8 cellular contexts compared by ENCODE assay signal in the genomic region with DNA sequence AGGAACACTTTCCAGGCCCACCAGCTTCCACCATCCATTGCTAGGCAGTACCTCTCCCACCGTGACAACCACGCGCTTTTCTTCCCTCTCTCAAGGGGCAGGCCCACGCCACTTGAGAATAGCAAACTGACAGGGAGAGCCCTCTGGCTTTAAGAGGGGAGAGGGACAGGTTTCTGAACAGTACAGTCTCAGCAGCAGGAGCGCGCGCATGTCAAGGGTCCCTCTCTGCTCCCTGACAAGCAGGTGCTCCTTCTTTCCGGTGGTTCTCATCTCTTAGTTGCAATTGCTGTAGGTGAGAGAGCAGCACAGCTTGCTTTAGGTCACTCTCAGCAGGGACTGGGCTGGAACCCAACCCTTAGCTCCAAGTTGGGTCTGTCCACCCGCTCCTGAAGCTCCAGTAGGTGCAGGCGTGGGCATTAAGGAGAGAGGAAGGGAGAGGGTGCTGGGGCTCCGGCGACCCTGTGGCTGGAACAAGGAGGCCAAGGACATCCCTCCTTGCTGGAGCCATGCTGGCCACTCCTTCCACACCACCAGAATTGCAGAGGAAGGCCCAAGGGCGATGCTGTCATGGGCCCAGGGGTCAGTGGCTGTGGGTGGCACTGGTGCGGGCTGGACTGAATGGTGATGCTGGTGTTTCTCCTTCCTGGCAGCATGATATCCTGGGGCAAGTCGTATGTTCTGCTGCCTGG. TPM values are rescaled to one million over a fixed set of nuclear protein-coding genes. Genes with fewer than 3 reads are reported as not detected.
DNase-seq lines count a peak whose midpoint lies in the region; ATAC-seq, FAIRE-seq and TF ChIP-seq lines count a peak whose summit lies in the region.

No MANE protein-coding gene starts in this region.

- peak overlapping the region; percentile 93 for H3K27ac Mint-ChIP-seq in activated T-cell treated with anti-CD3 and anti-CD28 coated beads, Interleukin-2, amount 50 U/mL, for 72 hours

- H3K27ac ChIP-seq in HCT116 (ENCODE audit: low read depth, low read length) (peak overlapping the region; percentile 74), heart right ventricle (peak overlapping the region; percentile 83 to 99 (median 94)), sigmoid colon (peak overlapping the region; percentile 88 to 95 (median 92))

- FAIRE-seq in D721Med (lab: Jason Lieb, UNC), result no peak

- TF ChIP-seq CTCF in BE2C (IDR thresholded peaks at IDR 0.05; ENCODE audit: low read depth, low read length) (no peak), HCT116 (IDR thresholded peaks at IDR 0.05 in 2 of 3, conservative IDR thresholded peaks at IDR 0.05 in 1 of 3; ENCODE audit: borderline replicate concordance in 1 of 3, insufficient read depth in 1 of 3, low read depth in 2 of 3, low read length in 2 of 3) (no peak), heart right ventricle (IDR thresholded peaks at IDR 0.05) (no peak), sigmoid colon (IDR thresholded peaks at IDR 0.05) (no peak), D721Med (IDR thresholded peaks at IDR 0.05; ENCODE audit: insufficient read depth, missing control alignments) (no peak)

- peaks cover 37% of the 10 kb centered on the region for H3K4me1 Mint-ChIP-seq in activated T-cell treated with anti-CD3 and anti-CD28 coated beads, Interleukin-2, amount 50 U/mL, for 72 hours (ENCODE audit: low read depth)

- no peak for ATAC-seq in HCT116
- no peak for ATAC-seq in activated T-cell treated with anti-CD3 and anti-CD28 coated beads, Interleukin-2, amount 50 U/mL, for 72 hours (replicated peaks in 1 of 2)
- ATAC-seq in heart right ventricle, result peak in 7 of 8 donors; percentile 4 to 38 (median 8)
- no peak for ATAC-seq in HG03520 (IDR thresholded peaks at IDR 0.05; ENCODE audit: unreplicated experiment)

- no peaks in the 10 kb centered on the region for H4K20me1 ChIP-seq in HCT116 (ENCODE audit: insufficient read depth)

- CTCF ChIA-PET in HCT116 (lab: Charles Lee), result interaction anchor here (1.0 to 1.7 kb wide), 3 partner anchors 11 to 413 kb away, joined by 6 to 9 read pairs (median 6); no protein-coding TSS in a partner anchor

- H3K9ac ChIP-seq in HCT116 (ENCODE audit: low read length), result peak overlapping the region; percentile 74

- peak overlapping the region; percentile 63 for H3K4me3 ChIP-seq in BE2C (ENCODE audit: low read depth, low read length)
- H3K4me3 ChIP-seq in HCT116 (replicated peaks in 1 of 2; ENCODE audit: low read depth in 1 of 2, low read length in 2 of 2), result peak overlapping the region; percentile 67 to 70
- peak overlapping the region; percentile 31 to 76 (median 64) for H3K4me3 ChIP-seq in heart right ventricle
- H3K4me3 ChIP-seq in sigmoid colon, result peak overlapping the region; percentile 47 to 57 (median 54)

- H3K9me3 ChIP-seq in BE2C (no peaks in the 10 kb centered on the region), HCT116 (ENCODE audit: control insufficient read depth in 1 of 2, insufficient read depth in 1 of 2, low read depth in 1 of 2, low read length in 2 of 2) (peaks cover 0 to 4% of the 10 kb centered on the region in 2 experiments; a peak in 1 of 4 replicates), heart right ventricle (peaks cover 0 to 11% (median 0%) of the 10 kb centered on the region in 11 donors), sigmoid colon (no peaks in the 10 kb centered on the region)

- BruUV-seq in HCT116 (replicated peaks; lab: Mats Ljungman, UMichigan), result no TSS peak

- H3K4me1 ChIP-seq in BE2C (no peaks in the 10 kb centered on the region; the same call in 1 of the 2 replicates), HCT116 (ENCODE audit: control insufficient read depth in 1 of 2, insufficient read depth in 2 of 2, low read length in 2 of 2) (peaks cover 4 to 12% of the 10 kb centered on the region in 2 experiments; a peak in 2 of 4 replicates), heart right ventricle (peaks cover 4 to 33% (median 14%) of the 10 kb centered on the region in 9 donors), sigmoid colon (peaks cover 0 to 17% (median 14%) of the 10 kb centered on the region in 4 donors)

- intact Hi-C loops in HCT116 (cut with micrococcal nuclease), result loop anchor here (10.0 kb wide), 2 partner anchors 263 to 563 kb away; no protein-coding TSS in a partner anchor
- intact Hi-C loops in heart right ventricle (cut with DNase I), result loop anchor here in 7 of 10 donors (2.0 to 10.0 kb wide), 6 partner anchors 110 to 463 kb away; partner anchors contain the start of genes FAM120AOS (in 6 of the 7) and FAM120A (in 4 of the 7)
- intact Hi-C loops in sigmoid colon (cut with DNase I), result loop anchor here (5.0 kb wide), 1 partner anchor 260 kb away; no protein-coding TSS in a partner anchor

- RAD21 ChIA-PET in HCT116 (lab: Charles Lee; ENCODE audit: low non-redundant PET in 1 of 2, low total read pairs in 2 of 2, uncharacterized antibody in 2 of 2, unreplicated experiment in 2 of 2), result no interaction called here

- POLR2A ChIA-PET in HCT116 (lab: Charles Lee), result interaction anchor here (1.6 kb wide), 1 partner anchor 8 kb away, joined by 4 read pairs; no protein-coding TSS in a partner anchor

- no peak for TF ChIP-seq RAD21 in HCT116 (IDR thresholded peaks at IDR 0.05; ENCODE audit: low read depth)

- TF ChIP-seq POLR2A in HCT116 (IDR thresholded peaks at IDR 0.05; ENCODE audit: borderline replicate concordance, extremely low read depth, insufficient read depth, insufficient read length) (no peak), sigmoid colon (IDR thresholded peaks at IDR 0.05) (no peak)

- peak overlapping the region; percentile 88 to 96 for H3K4me3 Mint-ChIP-seq in activated T-cell treated with anti-CD3 and anti-CD28 coated beads, Interleukin-2, amount 50 U/mL, for 72 hours

- peaks cover 8 to 21% of the 10 kb centered on the region in 2 donors for H3K36me3 Mint-ChIP-seq in activated T-cell treated with anti-CD3 and anti-CD28 coated beads, Interleukin-2, amount 50 U/mL, for 72 hours (ENCODE audit: insufficient read depth in 2 of 2)

- H3K79me2 ChIP-seq in HCT116 (ENCODE audit: insufficient read depth, low read length), result no peaks in the 10 kb centered on the region

- H3K9me3 Mint-ChIP-seq in activated T-cell treated with anti-CD3 and anti-CD28 coated beads, Interleukin-2, amount 50 U/mL, for 72 hours, result peaks cover 0 to 6% of the 10 kb centered on the region in 2 donors

- H3K9me2 ChIP-seq in HCT116 (ENCODE audit: insufficient read depth), result no peaks in the 10 kb centered on the region

- H3K27me3 ChIP-seq in BE2C (no peaks in the 10 kb centered on the region), HCT116 (ENCODE audit: insufficient read depth, low read length) (no peaks in the 10 kb centered on the region), heart right ventricle (no peaks in the 10 kb centered on the region), sigmoid colon (no peaks in the 10 kb centered on the region)

- no peak overlapping the region for H2AFZ ChIP-seq in HCT116 (ENCODE audit: low read depth, low read length, poor library complexity, severe bottlenecking)

- H3K4me2 ChIP-seq in HCT116 (ENCODE audit: low read length), result peak overlapping the region; percentile 78

- H3K36me3 ChIP-seq in BE2C, result peaks cover 16% of the 10 kb centered on the region
- peaks cover 12 to 13% of the 10 kb centered on the region in 2 experiments; a peak in 3 of 4 replicates for H3K36me3 ChIP-seq in HCT116 (ENCODE audit: control insufficient read depth in 1 of 2, insufficient read depth in 2 of 2, low read length in 2 of 2)
- H3K36me3 ChIP-seq in heart right ventricle, result peaks cover 0 to 33% (median 21%) of the 10 kb centered on the region in 9 donors
- H3K36me3 ChIP-seq in sigmoid colon, result peaks cover 3 to 29% (median 16%) of the 10 kb centered on the region in 4 donors

- WGBS in heart right ventricle, 2 donors, result 64 to 65% methylated on average over 15 of the region's 15 CpGs
- 69 to 73% methylated on average over 15 of the region's 15 CpGs for WGBS in sigmoid colon, 2 donors

- no peaks in the 10 kb centered on the region for H3K27me3 Mint-ChIP-seq in activated T-cell treated with anti-CD3 and anti-CD28 coated beads, Interleukin-2, amount 50 U/mL, for 72 hours (ENCODE audit: low read depth)

- no peak for DNase-seq in BE2C
- DNase-seq in HCT116 (ENCODE audit: low read depth, low spot score), result no peak
- DNase-seq in activated T-cell treated with anti-CD3 and anti-CD28 coated beads, Interleukin-2, amount 50 U/mL, for 72 hours, result no peak
- DNase-seq in heart right ventricle, result no peak
- DNase-seq in sigmoid colon, result peak; percentile 63
- DNase-seq in D721Med (ENCODE audit: insufficient read length, low spot score), result no peak
- DNase-seq in NCI-H2029 treated with DMSO at 0.1 percent for 48 hours (lab: John Stamatoyannopoulos, UW), result no peak

- no peak for TF ChIP-seq EP300 in sigmoid colon (IDR thresholded peaks at IDR 0.05)

TF ChIP-seq in HCT116, 20 proteins besides CTCF, POLR2A, EP300 and RAD21 (continues in another document):
- no peak for TF ChIP-seq SRF (IDR thresholded peaks at IDR 0.05; ENCODE audit: low read depth)
- TF ChIP-seq, protein P1, sequence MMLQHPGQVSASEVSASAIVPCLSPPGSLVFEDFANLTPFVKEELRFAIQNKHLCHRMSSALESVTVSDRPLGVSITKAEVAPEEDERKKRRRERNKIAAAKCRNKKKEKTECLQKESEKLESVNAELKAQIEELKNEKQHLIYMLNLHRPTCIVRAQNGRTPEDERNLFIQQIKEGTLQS (IDR thresholded peaks at IDR 0.05), result no peak
- TF ChIP-seq, protein P2, sequence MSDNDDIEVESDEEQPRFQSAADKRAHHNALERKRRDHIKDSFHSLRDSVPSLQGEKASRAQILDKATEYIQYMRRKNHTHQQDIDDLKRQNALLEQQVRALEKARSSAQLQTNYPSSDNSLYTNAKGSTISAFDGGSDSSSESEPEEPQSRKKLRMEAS (IDR thresholded peaks at IDR 0.05), result no peak
- TF ChIP-seq CEBPB (IDR thresholded peaks at IDR 0.05; ENCODE audit: low read depth), result no peak

RNA-seq across cellular contexts. Expression of gene PHF2, which starts 9.0 kb away (rescaled TPM):
- 28.1 TPM for polyA plus RNA-seq in BE2C (2012; ENCODE audit: insufficient read depth, insufficient read length, low read depth)
- 20.6 TPM for total RNA-seq in HCT116 (2021; ENCODE audit: unreplicated experiment)
- polyA plus RNA-seq in HCT116 (2012), result 11.2 and 11.5 TPM in 2 replicates
- 10 to 100 TPM; 23.3 to 27.6 TPM for total RNA-seq in activated T-cell treated with anti-CD3 and anti-CD28 coated beads, Interleukin-2, amount 50 U/mL, for 72 hours
- total RNA-seq in heart right ventricle, result 10 to 100 TPM; 20.4 to 28.0 (median 23.0) TPM
- 10 to 100 TPM; 13.9 to 31.3 TPM for polyA plus RNA-seq in heart right ventricle
- total RNA-seq in sigmoid colon, result 10 to 100 TPM; 21.4 to 31.9 (median 28.5) TPM
- polyA plus RNA-seq in sigmoid colon, result 10 to 100 TPM; 10.9 to 16.7 (median 12.6) TPM

Comparison
In these comparisons a context has a peak if more than half of its experiments do, and no peak if none do; other contexts are left out.
1. ATAC-seq: peak in heart right ventricle (7 of 8); none in HCT116 (single experiment), activated T-cell treated with anti-CD3 and anti-CD28 coated beads, Interleukin-2, amount 50 U/mL, for 72 hours (0 of 2) and HG03520 (single experiment).
2. Peak in every context shown above with its lines, with median percentiles within 50 percentile points of each other: H3K4me3 ChIP-seq and H3K27ac ChIP-seq.